ENCODE assay signal across 18 cellular contexts in genomic region chr7:28697898-28698563, GRCh38.
"Had no signal": no experiment of that assay in that cellular context is flagged by ENCODE, and none has a peak within 500 bp of the region (broad histone marks: within the 10 kb centered on the region; RNA-seq: fewer than 3 reads in every experiment).

No MANE protein-coding gene starts in this region.

- H3K4me3 Mint-ChIP-seq: activated CD4-positive, alpha-beta T cell treated with anti-CD3 and anti-CD28 coated beads, Interleukin-2, amount 10 ng/mL, durations not matched to agents 7 days and 5 days; activated naive CD4-positive, alpha-beta T cell treated with anti-CD3 and anti-CD28 coated beads for 36 hours; nephron; stimulated activated naive CD8-positive, alpha-beta T cell treated with anti-CD3 and anti-CD28 coated beads, Interleukin-15, Interleukin-2, amounts not matched to agents 100 ng/mL and 50 ng/mL, for 24 hours; T-helper 17 cell had no signal

- FAIRE-seq: endometrium, TTC549 had no signal

- H3K27ac ChIP-seq: adrenal gland, body of pancreas, foreskin keratinocyte, thoracic aorta had no signal

- H3K4me1 Mint-ChIP-seq: T-helper 17 cell had no signal

- H3K4me3 ChIP-seq: adrenal gland, body of pancreas had no signal

- H3K36me3 ChIP-seq: adrenal gland, sigmoid colon, thoracic aorta had no signal

- H3K27me3 ChIP-seq: adrenal gland, body of pancreas, foreskin keratinocyte, sigmoid colon had no signal

- H3K27ac Mint-ChIP-seq: activated CD4-positive, alpha-beta T cell treated with anti-CD3 and anti-CD28 coated beads, Interleukin-2, amount 10 ng/mL, durations not matched to agents 7 days and 5 days; activated naive CD4-positive, alpha-beta T cell treated with anti-CD3 and anti-CD28 coated beads for 36 hours; stimulated activated naive CD8-positive, alpha-beta T cell treated with anti-CD3 and anti-CD28 coated beads, Interleukin-15, Interleukin-2, amounts not matched to agents 100 ng/mL and 50 ng/mL, for 24 hours; T-helper 17 cell had no signal

- H3K9me3 Mint-ChIP-seq: activated CD4-positive, alpha-beta T cell treated with anti-CD3 and anti-CD28 coated beads, Interleukin-2, amount 10 ng/mL, durations not matched to agents 7 days and 5 days; activated naive CD4-positive, alpha-beta T cell treated with anti-CD3 and anti-CD28 coated beads for 36 hours; stimulated activated naive CD8-positive, alpha-beta T cell treated with anti-CD3 and anti-CD28 coated beads, Interleukin-15, Interleukin-2, amounts not matched to agents 100 ng/mL and 50 ng/mL, for 24 hours had no signal

- H3K9me3 ChIP-seq: adrenal gland, body of pancreas, sigmoid colon, thoracic aorta had no signal

- DNase-seq: activated CD4-positive, alpha-beta T cell treated with anti-CD3 and anti-CD28 coated beads, Interleukin-2, amount 10 ng/mL, durations not matched to agents 7 days and 5 days; activated CD4-positive, CD25-positive, alpha-beta regulatory T cell; activated CD8-positive, alpha-beta memory T cell treated with anti-CD3 and anti-CD28 coated beads for 24 hours; activated naive CD4-positive, alpha-beta T cell treated with anti-CD3 and anti-CD28 coated beads for 36 hours; adrenal gland; body of pancreas; cerebellar nuclear complex; foreskin keratinocyte; head of caudate nucleus; sigmoid colon; stimulated activated CD4-positive, alpha-beta T cell treated with anti-CD3 and anti-CD28 coated beads, Interleukin-4, amount 100 ng/mL, for 24 hours; T-helper 17 cell had no signal

- ATAC-seq: body of pancreas, esophagus mucosa, foreskin keratinocyte, T-helper 17 cell had no signal

- H3K4me1 ChIP-seq: adrenal gland, body of pancreas, foreskin keratinocyte had no signal

- H3K27me3 Mint-ChIP-seq: activated CD4-positive, alpha-beta T cell treated with anti-CD3 and anti-CD28 coated beads, Interleukin-2, amount 10 ng/mL, durations not matched to agents 7 days and 5 days; stimulated activated naive CD8-positive, alpha-beta T cell treated with anti-CD3 and anti-CD28 coated beads, Interleukin-15, Interleukin-2, amounts not matched to agents 100 ng/mL and 50 ng/mL, for 24 hours; T-helper 17 cell had no signal
